Comparison of ENCODE assay signal across 15 cellular contexts in genomic region chr1:198620198-198620597, GRCh38. TPM values are rescaled to one million over a fixed set of nuclear protein-coding genes. Genes with fewer than 3 reads are reported as not detected.
DNase-seq lines count a peak whose midpoint lies in the region; ATAC-seq and TF ChIP-seq lines count a peak whose summit lies in the region.
"Had no signal": no experiment of that assay in that cellular context is flagged by ENCODE, and none has a peak within 500 bp of the region (broad histone marks: within the 10 kb centered on the region; RNA-seq: fewer than 3 reads in every experiment).

No MANE protein-coding gene starts in this region.

- H3K4me3 Mint-ChIP-seq in activated CD4-positive, alpha-beta memory T cell treated with anti-CD3 and anti-CD28 coated beads for 36 hours, result peak overlapping the region; percentile 74
- peak overlapping the region; percentile 83 for H3K4me3 Mint-ChIP-seq in memory B cell
- H3K4me3 Mint-ChIP-seq: mesothelial cell of epicardium had no signal

- H3K4me3 ChIP-seq in BLaER1 treated with 17β-estradiol and CSF1 and Interleukin-3, amounts not matched to agents 10 nM and 100 nM, result no peak overlapping the region; a peak in 1 of 20 replicates
- H3K4me3 ChIP-seq in GM12865 (ENCODE audit: low read depth, low read length), result peak overlapping the region; percentile 34; the same call in 1 of the 2 replicates

- peak overlapping the region; percentile 94 for H3K27ac Mint-ChIP-seq in activated CD4-positive, alpha-beta memory T cell treated with anti-CD3 and anti-CD28 coated beads for 36 hours
- peak overlapping the region; percentile 91 for H3K27ac Mint-ChIP-seq in memory B cell
- H3K27ac Mint-ChIP-seq: mesothelial cell of epicardium had no signal

- peaks cover 87% of the 10 kb centered on the region for H3K4me1 Mint-ChIP-seq in activated CD4-positive, alpha-beta memory T cell treated with anti-CD3 and anti-CD28 coated beads for 36 hours (ENCODE audit: low read depth)
- H3K4me1 Mint-ChIP-seq in memory B cell, result peaks cover 55% of the 10 kb centered on the region
- H3K4me1 Mint-ChIP-seq: mesothelial cell of epicardium had no signal

- no peaks in the 10 kb centered on the region for H3K36me3 ChIP-seq in BLaER1 treated with 17β-estradiol and CSF1 and Interleukin-3, amounts not matched to agents 10 nM and 100 nM

- DNase-seq in GM12865 (ENCODE audit: low read depth), result no peak
- DNase-seq in activated CD4-positive, alpha-beta memory T cell treated with anti-CD3 and anti-CD28 coated beads for 36 hours, result no peak
- DNase-seq in memory B cell (ENCODE audit: low spot score in 2 of 2), result no peak
- DNase-seq in DMS153 (lab: John Stamatoyannopoulos, UW), result no peak
- no peak for DNase-seq in NCI-H2171 treated with DMSO at 0.1 percent for 48 hours (lab: John Stamatoyannopoulos, UW)
- no peak for DNase-seq in NCI-H1436 (lab: John Stamatoyannopoulos, UW)
- DNase-seq: cerebellar nuclear complex, DMS79 treated with DMSO at 0.1 percent for 48 hours, NCI-H2081, substantia nigra had no signal

- H4K20me1 ChIP-seq in BLaER1 treated with 17β-estradiol and CSF1 and Interleukin-3, amounts not matched to agents 10 nM and 100 nM, result no peaks in the 10 kb centered on the region

- CTCF ChIA-PET in activated CD4-positive, alpha-beta memory T cell treated with anti-CD3 and anti-CD28 coated beads for 36 hours (lab: Charles Lee), result interaction anchor here (0.7 to 4.5 kb wide), 11 partner anchors 10 to 101 kb away, joined by 3 to 20 read pairs (median 6); partner anchors contain the start of gene PTPRC

- POLR2A ChIA-PET in activated CD4-positive, alpha-beta memory T cell treated with anti-CD3 and anti-CD28 coated beads for 36 hours (lab: Charles Lee), result interaction anchor here (0.9 to 5.2 kb wide), 14 partner anchors 9 to 100 kb away, joined by 3 to 61 read pairs (median 4); partner anchors contain the start of gene PTPRC

- no peaks in the 10 kb centered on the region for H3K27me3 Mint-ChIP-seq in activated CD4-positive, alpha-beta memory T cell treated with anti-CD3 and anti-CD28 coated beads for 36 hours
- H3K27me3 Mint-ChIP-seq in memory B cell, result no peaks in the 10 kb centered on the region

- no peaks in the 10 kb centered on the region for H3K27me3 ChIP-seq in BLaER1 treated with 17β-estradiol and CSF1 and Interleukin-3, amounts not matched to agents 10 nM and 100 nM

- H3K9me3 Mint-ChIP-seq in activated CD4-positive, alpha-beta memory T cell treated with anti-CD3 and anti-CD28 coated beads for 36 hours, result no peaks in the 10 kb centered on the region
- no peaks in the 10 kb centered on the region for H3K9me3 Mint-ChIP-seq in memory B cell
- H3K9me3 Mint-ChIP-seq: mesothelial cell of epicardium had no signal

- H3K36me3 Mint-ChIP-seq in activated CD4-positive, alpha-beta memory T cell treated with anti-CD3 and anti-CD28 coated beads for 36 hours, result peaks cover 1% of the 10 kb centered on the region
- H3K36me3 Mint-ChIP-seq in memory B cell, result no peaks in the 10 kb centered on the region
- H3K36me3 Mint-ChIP-seq: mesothelial cell of epicardium had no signal

- intact Hi-C loops in activated CD4-positive, alpha-beta memory T cell treated with anti-CD3 and anti-CD28 coated beads for 36 hours (cut with micrococcal nuclease), result loop anchor here (2.0 kb wide), 2 partner anchors 37 to 843 kb away; no protein-coding TSS in a partner anchor

- peak overlapping the region; percentile 43 to 94 (median 86); a peak in 21 of 22 replicates for H3K27ac ChIP-seq in BLaER1 treated with 17β-estradiol and CSF1 and Interleukin-3, amounts not matched to agents 10 nM and 100 nM
- H3K27ac ChIP-seq: parathyroid adenoma had no signal

- peak overlapping the region; percentile 70 to 86 (median 82) for H3K4me2 ChIP-seq in BLaER1 treated with 17β-estradiol and CSF1 and Interleukin-3, amounts not matched to agents 10 nM and 100 nM

- peaks cover 43 to 59% (median 49%) of the 10 kb centered on the region in 10 experiments for H3K4me1 ChIP-seq in BLaER1 treated with 17β-estradiol and CSF1 and Interleukin-3, amounts not matched to agents 10 nM and 100 nM
- H3K4me1 ChIP-seq: parathyroid adenoma had no signal

- TF ChIP-seq CTCF in GM12865 (IDR thresholded peaks at IDR 0.05; ENCODE audit: insufficient read depth, low read depth, low read length, missing control alignments), result no peak

- H3K9ac ChIP-seq in BLaER1 treated with 17β-estradiol and CSF1 and Interleukin-3, amounts not matched to agents 10 nM and 100 nM, result peak overlapping the region in 9 of 11 experiments; percentile 4 to 79 (median 72); a peak in 11 of 22 replicates
- H3K9ac ChIP-seq: parathyroid adenoma had no signal

- peaks cover 0 to 4% (median 0%) of the 10 kb centered on the region in 11 experiments; a peak in 1 of 22 replicates for H3K9me3 ChIP-seq in BLaER1 treated with 17β-estradiol and CSF1 and Interleukin-3, amounts not matched to agents 10 nM and 100 nM (replicated peaks in 1 of 11)

- ATAC-seq in memory B cell (ENCODE audit: low read depth), result no peak
- no peak for ATAC-seq in GM21723 (IDR thresholded peaks at IDR 0.05; ENCODE audit: unreplicated experiment)

RNA-seq across cellular contexts. Expression of gene PTPRC, which starts 18.6 kb away (rescaled TPM):
- 100 to 1,000 TPM; 495 to 503 TPM for total RNA-seq in activated CD4-positive, alpha-beta memory T cell treated with anti-CD3 and anti-CD28 coated beads for 36 hours
- total RNA-seq: glomerular endothelial cell, mesothelial cell of epicardium had no signal
